Comparison of ENCODE assay signal across 1 cellular context in genomic region chr12:104721065-104721458, GRCh38.
TF ChIP-seq lines count a peak whose summit lies in the region.

No MANE protein-coding gene starts in this region.

TF ChIP-seq in WTC11, 78 proteins besides CTCF, POLR2A, EP300 and RAD21 (continued from another document):
- no peak for TF ChIP-seq ZNF281 (CRISPR knock-in tag; IDR thresholded peaks at IDR 0.05)
- no peak for TF ChIP-seq MXD4 (CRISPR knock-in tag; IDR thresholded peaks at IDR 0.05; ENCODE audit: borderline replicate concordance)
- TF ChIP-seq ZNF425 (CRISPR knock-in tag; conservative IDR thresholded peaks at IDR 0.05): no peak
- no peak for TF ChIP-seq TEAD4 (CRISPR knock-in tag; IDR thresholded peaks at IDR 0.05)
- TF ChIP-seq CREB1 (CRISPR knock-in tag; IDR thresholded peaks at IDR 0.05): no peak
- TF ChIP-seq ETV6 (CRISPR knock-in tag; IDR thresholded peaks at IDR 0.05): no peak
- TF ChIP-seq MLX (CRISPR knock-in tag; IDR thresholded peaks at IDR 0.05): no peak
